14 cellular contexts compared by ENCODE assay signal in the genomic region with DNA sequence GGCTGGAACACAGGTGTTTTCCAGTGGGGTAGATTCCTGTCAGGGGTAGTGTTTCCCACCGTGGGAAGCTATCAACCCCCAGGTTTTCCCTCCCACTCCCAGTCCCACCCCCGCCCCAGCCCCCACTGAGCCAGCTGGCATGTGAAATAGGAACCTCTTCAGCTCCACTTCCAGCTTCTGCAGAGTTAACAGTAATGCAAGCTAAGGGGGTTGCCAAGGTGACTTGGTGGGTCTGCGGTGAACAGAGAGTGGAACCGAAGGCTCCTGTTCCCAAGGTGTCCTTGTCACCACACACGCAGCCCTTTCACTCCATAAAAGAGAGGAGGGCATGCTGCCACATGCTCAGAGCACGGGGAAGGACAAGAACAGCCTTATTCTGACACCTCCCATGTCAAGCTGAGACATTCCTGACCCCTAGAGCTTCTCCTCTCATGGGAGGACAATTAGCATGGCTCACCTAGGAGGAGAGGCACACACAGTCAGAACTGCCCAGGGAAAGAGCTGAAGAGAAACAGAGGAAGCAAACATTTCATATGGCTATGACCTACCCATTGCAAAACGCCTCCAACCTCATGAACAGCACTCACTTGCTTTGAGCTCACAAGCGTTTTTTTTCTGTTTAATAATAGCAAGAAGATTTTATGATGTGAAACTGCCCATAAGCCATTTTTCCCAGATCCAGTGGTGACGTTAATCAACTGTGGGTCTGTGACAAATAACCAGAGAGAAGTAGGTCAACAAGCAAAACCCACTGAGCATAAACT. TPM values are rescaled to one million over a fixed set of nuclear protein-coding genes. Genes with fewer than 3 reads are reported as not detected.
DNase-seq lines count a peak whose midpoint lies in the region; ATAC-seq, FAIRE-seq and TF ChIP-seq lines count a peak whose summit lies in the region.
"Had no signal": no experiment of that assay in that cellular context is flagged by ENCODE, and none has a peak within 500 bp of the region (broad histone marks: within the 10 kb centered on the region; RNA-seq: fewer than 3 reads in every experiment).

No MANE protein-coding gene starts in this region.

- no peaks in the 10 kb centered on the region for H3K9me3 ChIP-seq in cardiac muscle cell (ENCODE audit: low read depth)
- H3K9me3 ChIP-seq in left ventricle myocardium inferior (replicated peaks), result peaks cover 5% of the 10 kb centered on the region
- peaks cover 9% of the 10 kb centered on the region; the same call in 2 of the 3 replicates for H3K9me3 ChIP-seq in GM12878 (replicated peaks; ENCODE audit: control insufficient read depth, insufficient read depth, low read length)
- H3K9me3 ChIP-seq: ovary, suprapubic skin had no signal

- BruUV-seq in GM12878 (replicated peaks; lab: Mats Ljungman, UMichigan), result no TSS peak

- H3K4me1 Mint-ChIP-seq in activated CD4-positive, alpha-beta T cell treated with anti-CD3 and anti-CD28 coated beads, Interleukin-2, amount 10 ng/mL, durations not matched to agents 7 days and 5 days, result no peaks in the 10 kb centered on the region

- POLR2A ChIA-PET in GM12878 (lab: Charles Lee), result interaction anchor here (0.5 kb wide), 1 partner anchor 303 kb away, joined by 6 read pairs; no protein-coding TSS in a partner anchor
- POLR2A ChIA-PET in activated CD4-positive, alpha-beta T cell treated with anti-CD3 and anti-CD28 coated beads, Interleukin-2, amount 10 ng/mL, durations not matched to agents 7 days and 5 days (lab: Charles Lee), result no interaction called here

- no peak for TF ChIP-seq POLR2A in GM12878 (IDR thresholded peaks at IDR 0.05; ENCODE audit: low read depth, low read length)

- H3K9ac ChIP-seq in GM12878 (ENCODE audit: control insufficient read depth, insufficient read depth, low read length), result no peak overlapping the region

- H3K4me3 ChIP-seq in cardiac muscle cell (no peak overlapping the region), left ventricle myocardium inferior (no peak overlapping the region), GM12878 (no peak overlapping the region)
- H3K4me3 ChIP-seq: ovary, suprapubic skin had no signal

- H3K36me3 ChIP-seq in cardiac muscle cell (no peaks in the 10 kb centered on the region), left ventricle myocardium inferior (no peaks in the 10 kb centered on the region), GM12878 (ENCODE audit: control insufficient read depth in 2 of 2, insufficient read depth in 2 of 2, low read length in 1 of 2) (no peaks in the 10 kb centered on the region)
- H3K36me3 ChIP-seq: ovary, suprapubic skin had no signal

- no peak for FAIRE-seq in GM12878 (lab: Jason Lieb, UNC)
- FAIRE-seq: G401.6 had no signal

- H3K27ac ChIP-seq in cardiac muscle cell (peak overlapping the region; percentile 34), left ventricle myocardium inferior (replicated peaks) (no peak overlapping the region), GM12878 (ENCODE audit: control insufficient read depth, insufficient read depth) (no peak overlapping the region)
- H3K27ac ChIP-seq: ovary, suprapubic skin had no signal

- TF ChIP-seq CTCF in cardiac muscle cell (IDR thresholded peaks at IDR 0.05; ENCODE audit: low read depth, low read length) (no peak), left ventricle myocardium inferior (IDR thresholded peaks at IDR 0.05; ENCODE audit: borderline replicate concordance) (no peak), GM12878 (IDR thresholded peaks at IDR 0.05 in 2 of 3, conservative IDR thresholded peaks at IDR 0.05 in 1 of 3; ENCODE audit: control insufficient read depth in 2 of 3, extremely low read depth in 1 of 3, insufficient read depth in 1 of 3, low read depth in 3 of 3, low read length in 3 of 3) (no peak)

- CTCF ChIA-PET in GM12878 (lab: Yijun Ruan, JAX), result interaction anchor here (0.7 kb wide), 1 partner anchor 12 kb away, joined by 3 read pairs; no protein-coding TSS in a partner anchor
- CTCF ChIA-PET in activated CD4-positive, alpha-beta T cell treated with anti-CD3 and anti-CD28 coated beads, Interleukin-2, amount 10 ng/mL, durations not matched to agents 7 days and 5 days (lab: Charles Lee), result interaction anchor here (0.7 to 0.8 kb wide), 2 partner anchors 88 to 182 kb away, joined by 3 read pairs; no protein-coding TSS in a partner anchor

- H3K4me1 ChIP-seq in cardiac muscle cell (ENCODE audit: low read depth) (peaks cover 8% of the 10 kb centered on the region), left ventricle myocardium inferior (peaks cover 6% of the 10 kb centered on the region), GM12878 (ENCODE audit: control insufficient read depth, insufficient read depth, low read length) (no peaks in the 10 kb centered on the region)

- SMC1A ChIA-PET in GM12878 (lab: Charles Lee; ENCODE audit: uncharacterized antibody, unreplicated experiment), result interaction anchor here (0.7 to 0.8 kb wide), 2 partner anchors 178 to 841 kb away, joined by 3 to 4 read pairs; no protein-coding TSS in a partner anchor

- H3K4me2 ChIP-seq in GM12878 (ENCODE audit: control insufficient read depth, insufficient read depth), result 0 out of 2 replicates have a peak overlapping the region, but pooled peaks have one; percentile 22

- H3K4me3 Mint-ChIP-seq in activated CD4-positive, alpha-beta T cell treated with anti-CD3 and anti-CD28 coated beads, Interleukin-2, amount 10 ng/mL, durations not matched to agents 7 days and 5 days, result no peak overlapping the region

- no peak for TF ChIP-seq RAD21 in GM12878 (IDR thresholded peaks at IDR 0.05; ENCODE audit: insufficient read depth, low read depth, low read length)

- intact Hi-C loops in left ventricle myocardium inferior (cut with micrococcal nuclease), result no loop called here
- intact Hi-C loops in GM12878 (cut with micrococcal nuclease; ENCODE audit: unreplicated experiment), result no loop called here

- RAD21 ChIA-PET in GM12878 (lab: Charles Lee; ENCODE audit: unreplicated experiment), result interaction anchor here (0.9 kb wide), 1 partner anchor 14 kb away, joined by 4 read pairs; no protein-coding TSS in a partner anchor

- no peak overlapping the region for H3K27ac Mint-ChIP-seq in activated CD4-positive, alpha-beta T cell treated with anti-CD3 and anti-CD28 coated beads, Interleukin-2, amount 10 ng/mL, durations not matched to agents 7 days and 5 days

- no peak for ATAC-seq in GM12878
- ATAC-seq in HG02571 (IDR thresholded peaks at IDR 0.05; ENCODE audit: unreplicated experiment), result no peak

- H3K27me3 Mint-ChIP-seq in activated CD4-positive, alpha-beta T cell treated with anti-CD3 and anti-CD28 coated beads, Interleukin-2, amount 10 ng/mL, durations not matched to agents 7 days and 5 days, result no peaks in the 10 kb centered on the region

- TF ChIP-seq EP300 in GM12878 (IDR thresholded peaks at IDR 0.05; ENCODE audit: borderline replicate concordance in 1 of 2, control insufficient read depth in 1 of 2, low read depth in 2 of 2, low read length in 2 of 2), result no peak

- H3K27me3 ChIP-seq in cardiac muscle cell (no peaks in the 10 kb centered on the region), left ventricle myocardium inferior (ENCODE audit: low read depth) (no peaks in the 10 kb centered on the region), GM12878 (replicated peaks in 1 of 2; ENCODE audit: control insufficient read depth in 2 of 2, insufficient read depth in 2 of 2, low read length in 1 of 2) (no peaks in the 10 kb centered on the region)
- H3K27me3 ChIP-seq: ovary, suprapubic skin had no signal

- H4K20me1 ChIP-seq in GM12878 (ENCODE audit: control insufficient read depth, insufficient read depth), result no peaks in the 10 kb centered on the region

- in situ Hi-C loops in GM12878 (cut with MboI), result no loop called here

- WGBS in GM12878 (ENCODE audit: insufficient coverage, insufficient replicate concordance, low lambda C conversion rate, missing lambda C conversion rate), result 15% methylated on average over 8 of the region's 9 CpGs

- H3K36me3 Mint-ChIP-seq in activated CD4-positive, alpha-beta T cell treated with anti-CD3 and anti-CD28 coated beads, Interleukin-2, amount 10 ng/mL, durations not matched to agents 7 days and 5 days (ENCODE audit: low read depth), result no peaks in the 10 kb centered on the region

- DNase-seq in cardiac muscle cell (ENCODE audit: low read depth in 1 of 2, low spot score in 1 of 2) (peak in 1 of 2 donors; percentile 16), left ventricle myocardium inferior (no peak), GM12878 (ENCODE audit: low read depth, low spot score) (no peak), medulla oblongata (ENCODE audit: extremely low spot score) (peak; percentile 20), DMS114 treated with DMSO at 0.1 percent for 48 hours (lab: John Stamatoyannopoulos, UW; ENCODE audit: unreplicated experiment) (no peak), mucosa of gallbladder (ENCODE audit: low spot score) (no peak)
- no peak for DNase-seq in activated CD4-positive, alpha-beta T cell treated with anti-CD3 and anti-CD28 coated beads, Interleukin-2, amount 10 ng/mL, durations not matched to agents 7 days and 5 days
- DNase-seq: activated CD4-positive, alpha-beta T cell treated with anti-CD3 and anti-CD28 coated beads for 1 hour; activated gamma-delta T cell treated with Interleukin-2 at 50 U/mL for 16 hours; NCI-H2227 treated with DMSO at 0.1 percent for 48 hours; ovary had no signal

- H2AFZ ChIP-seq in GM12878 (ENCODE audit: control insufficient read depth, low read depth, low read length), result no peak overlapping the region

- peaks cover 14% of the 10 kb centered on the region for H3K9me3 Mint-ChIP-seq in activated CD4-positive, alpha-beta T cell treated with anti-CD3 and anti-CD28 coated beads, Interleukin-2, amount 10 ng/mL, durations not matched to agents 7 days and 5 days

- no peaks in the 10 kb centered on the region for H3K79me2 ChIP-seq in GM12878 (ENCODE audit: control insufficient read depth, insufficient read depth, low read length)

RNA-seq across cellular contexts. Expression of a gene that starts 39.8 kb away (rescaled TPM):
- total RNA-seq in cardiac muscle cell (19.9 and 23.2 TPM in 2 replicates), left ventricle myocardium inferior (45.0 TPM), GM12878 (2014; rRNA removed) (4.8 and 5.6 TPM in 2 replicates), GM12878 (2014; rRNA removed; fragmentation: Illumina TruSeq; extraction: Trizol) (3.9 and 4.9 TPM in 2 replicates), GM12878 (2021) (4.4 and 4.9 TPM in 2 replicates), mucosa of gallbladder (72.1 TPM)
- polyA plus RNA-seq in cardiac muscle cell (15.2 and 25.6 TPM in 2 replicates), GM12878 (2011; rRNA removed) (1.2 TPM in 2 replicates), GM12878 (2014; fragmentation: Illumina TruSeq; extraction: Trizol) (4.0 and 4.8 TPM in 2 replicates), GM12878 (2014; fragmentation: Nextera tagmentation; extraction: Ambion mirVana) (1 to 10 TPM in 1 of 2 experiments, under 1 TPM in 1; 0.80 to 1.5 TPM), GM12878 (2014; rRNA removed) (4.8 and 5.5 TPM in 2 replicates), GM12878 (2016; fragmentation: Nextera tagmentation; extraction: Ambion mirVana) (1 to 10 TPM; 4.0 to 4.7 TPM)
- 7.1 and 9.3 TPM in 2 replicates for total RNA-seq in GM12878 (2013; cell fraction: nucleolus; rRNA removed)
- 2.8 TPM for polyA plus RNA-seq in GM12878 (2011; ENCODE audit: low read depth)
- 0.67 and 0.90 TPM in 2 replicates for polyA plus RNA-seq in GM12878 (2011; cell fraction: cytosol; rRNA removed)
- 2.5 and 3.7 TPM in 2 replicates for polyA plus RNA-seq in GM12878 (2011; cell fraction: nucleus; rRNA removed)
- 5.1 and 6.0 TPM in 2 replicates for polyA plus RNA-seq in GM12878 (2012)
- 2.8 and 4.8 TPM in 2 replicates for polyA minus RNA-seq in GM12878 (2011; rRNA and poly(A)+ RNA removed)
- 0.21 and 0.40 TPM in 2 replicates for polyA minus RNA-seq in GM12878 (2011; cell fraction: cytosol; rRNA and poly(A)+ RNA removed)
- 1.2 and 2.0 TPM in 2 replicates for polyA minus RNA-seq in GM12878 (2011; cell fraction: nucleus; rRNA and poly(A)+ RNA removed)
- under 1 TPM; 0.50 to 0.65 TPM for total RNA-seq in activated CD4-positive, alpha-beta T cell treated with anti-CD3 and anti-CD28 coated beads, Interleukin-2, amount 10 ng/mL, durations not matched to agents 7 days and 5 days
